In the genomic region with DNA sequence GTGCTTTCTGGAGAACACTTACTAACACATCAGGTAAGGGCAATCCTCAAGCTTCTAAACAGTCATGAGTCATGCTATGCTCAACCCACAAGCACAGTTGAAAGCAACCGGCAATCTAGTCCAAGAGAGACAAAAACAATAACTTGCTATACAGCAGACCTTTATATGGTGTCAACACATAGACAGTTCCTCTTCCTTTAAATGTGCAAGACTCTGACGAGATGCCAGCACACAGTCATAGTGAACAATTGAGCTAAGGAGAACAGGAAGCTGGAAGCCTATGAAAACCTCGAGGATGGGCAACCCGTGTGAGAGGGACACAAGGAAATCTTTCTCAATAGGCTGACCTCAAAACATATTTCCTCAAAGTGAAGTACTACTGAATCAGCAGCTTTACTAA, we compare ENCODE assay signal across 11 cellular contexts. TPM values are rescaled to one million over a fixed set of nuclear protein-coding genes. Genes with fewer than 3 reads are reported as not detected.
DNase-seq lines count a peak whose midpoint lies in the region; ATAC-seq, FAIRE-seq and TF ChIP-seq lines count a peak whose summit lies in the region.
"Had no signal": no experiment of that assay in that cellular context is flagged by ENCODE, and none has a peak within 500 bp of the region (broad histone marks: within the 10 kb centered on the region; RNA-seq: fewer than 3 reads in every experiment).

No MANE protein-coding gene starts in this region.

- H3K9me3 ChIP-seq in adrenal gland (replicated peaks in 1 of 3) (no peaks in the 10 kb centered on the region), suprapubic skin (no peaks in the 10 kb centered on the region), kidney (ENCODE audit: control insufficient read depth in 1 of 2, low read length in 2 of 2) (no peaks in the 10 kb centered on the region)
- H3K9me3 ChIP-seq: thoracic aorta had no signal

- H3K4me1 Mint-ChIP-seq in activated CD4-positive, alpha-beta T cell treated with anti-CD3 and anti-CD28 coated beads, Interleukin-2, amount 10 ng/mL, durations not matched to agents 24 days and 14 days: peaks cover 39% of the 10 kb centered on the region

- H3K27ac ChIP-seq in adrenal gland: peak overlapping the region in 4 of 5 donors; percentile 34 to 74 (median 55)
- H3K27ac ChIP-seq in suprapubic skin: peak overlapping the region; percentile 72
- no peak overlapping the region for H3K27ac ChIP-seq in kidney (ENCODE audit: low read depth in 2 of 2, low read length in 2 of 2)

- no peak for FAIRE-seq in kidney (lab: Jason Lieb, UNC)

- TF ChIP-seq CTCF in adrenal gland (IDR thresholded peaks at IDR 0.05) (no peak), suprapubic skin (IDR thresholded peaks at IDR 0.05) (no peak), kidney (IDR thresholded peaks at IDR 0.05; ENCODE audit: borderline replicate concordance, extremely low read depth, insufficient read depth) (no peak)

- peaks cover 20% of the 10 kb centered on the region for H3K36me3 Mint-ChIP-seq in activated CD4-positive, alpha-beta T cell treated with anti-CD3 and anti-CD28 coated beads, Interleukin-2, amount 10 ng/mL, durations not matched to agents 24 days and 14 days (ENCODE audit: low read depth)

- WGBS in adrenal gland, 4 donors: 44 to 56% (median 48%) methylated on average over 4 of the region's 4 CpGs
- 30% methylated on average over 4 of the region's 4 CpGs for WGBS in suprapubic skin

- H3K9me3 Mint-ChIP-seq in activated CD4-positive, alpha-beta T cell treated with anti-CD3 and anti-CD28 coated beads, Interleukin-2, amount 10 ng/mL, durations not matched to agents 24 days and 14 days: no peaks in the 10 kb centered on the region

- H3K4me3 Mint-ChIP-seq in activated CD4-positive, alpha-beta T cell treated with anti-CD3 and anti-CD28 coated beads, Interleukin-2, amount 10 ng/mL, durations not matched to agents 24 days and 14 days: peak overlapping the region; percentile 17

- peaks cover 9 to 66% of the 10 kb centered on the region in 2 donors for H3K4me1 ChIP-seq in adrenal gland (replicated peaks in 1 of 2)
- peaks cover 67% of the 10 kb centered on the region for H3K4me1 ChIP-seq in suprapubic skin
- H3K4me1 ChIP-seq in kidney (ENCODE audit: control insufficient read depth in 1 of 2, insufficient read depth in 1 of 2, low read depth in 1 of 2, low read length in 2 of 2): peaks cover 4 to 9% of the 10 kb centered on the region in 2 donors

- no peaks in the 10 kb centered on the region for H3K27me3 ChIP-seq in adrenal gland
- H3K27me3 ChIP-seq in suprapubic skin: no peaks in the 10 kb centered on the region

- DNase-seq in activated CD4-positive, alpha-beta T cell treated with anti-CD3 and anti-CD28 coated beads, Interleukin-2, amount 10 ng/mL, durations not matched to agents 24 days and 14 days: peak; percentile 63
- DNase-seq in activated CD4-positive, alpha-beta T cell treated with anti-CD3 and anti-CD28 coated beads for 48 hours: no peak
- DNase-seq in adrenal gland (peak; percentile 49 to 81 (median 61)), left ventricle myocardium superior (no peak), suprapubic skin (ENCODE audit: low spot score in 2 of 2) (no peak), SHP77 (lab: John Stamatoyannopoulos, UW) (no peak), kidney (no peak), superior temporal gyrus (ENCODE audit: extremely low spot score) (no peak)
- DNase-seq: ACHN, NCI-H187 treated with DMSO at 0.1 percent for 48 hours had no signal

- no peaks in the 10 kb centered on the region for H3K27me3 Mint-ChIP-seq in activated CD4-positive, alpha-beta T cell treated with anti-CD3 and anti-CD28 coated beads, Interleukin-2, amount 10 ng/mL, durations not matched to agents 24 days and 14 days

- H3K4me3 ChIP-seq in adrenal gland: no peak overlapping the region
- H3K4me3 ChIP-seq in suprapubic skin: no peak overlapping the region
- H3K4me3 ChIP-seq in kidney (ENCODE audit: low read length in 2 of 2): no peak overlapping the region
- H3K4me3 ChIP-seq: thoracic aorta had no signal

- TF ChIP-seq POLR2A in adrenal gland (IDR thresholded peaks at IDR 0.05) (no peak), suprapubic skin (IDR thresholded peaks at IDR 0.05) (no peak)

- peak; percentile 58 for ATAC-seq in left ventricle myocardium superior

- TF ChIP-seq EP300 in suprapubic skin (IDR thresholded peaks at IDR 0.05): no peak

- no peak overlapping the region for H3K9ac ChIP-seq in kidney (ENCODE audit: low read length in 2 of 2)

- H3K36me3 ChIP-seq in adrenal gland (replicated peaks in 1 of 2) (peaks cover 0 to 30% of the 10 kb centered on the region in 2 donors), suprapubic skin (peaks cover 31% of the 10 kb centered on the region), kidney (ENCODE audit: control insufficient read depth in 1 of 2, insufficient read depth in 2 of 2, low read length in 2 of 2) (peaks cover 15 to 16% of the 10 kb centered on the region in 2 donors)

- no peak overlapping the region for H3K27ac Mint-ChIP-seq in activated CD4-positive, alpha-beta T cell treated with anti-CD3 and anti-CD28 coated beads, Interleukin-2, amount 10 ng/mL, durations not matched to agents 24 days and 14 days

- intact Hi-C loops in activated CD4-positive, alpha-beta T cell treated with anti-CD3 and anti-CD28 coated beads, Interleukin-2, amount 10 ng/mL, durations not matched to agents 24 days and 14 days (cut with micrococcal nuclease): no loop called here
- intact Hi-C loops in adrenal gland (cut with DNase I): no loop called here
- intact Hi-C loops in left ventricle myocardium superior (cut with micrococcal nuclease): no loop called here
- intact Hi-C loops in kidney (cut with DNase I): no loop called here

RNA-seq across cellular contexts. Expression of a gene that starts 5.3 kb away (rescaled TPM):
- total RNA-seq in activated CD4-positive, alpha-beta T cell treated with anti-CD3 and anti-CD28 coated beads, Interleukin-2, amount 10 ng/mL, durations not matched to agents 24 days and 14 days: 86.7 and 92.1 TPM in 2 replicates
- 100 to 1,000 TPM in 4 of 8 donors, 10 to 100 TPM in 4; 80.5 to 143 (median 103) TPM for total RNA-seq in adrenal gland
- 100 to 1,000 TPM in 1 of 3 donors, 10 to 100 TPM in 2; 57.0 to 130 (median 68.7) TPM for polyA plus RNA-seq in adrenal gland
- total RNA-seq in left ventricle myocardium superior: 88.1 TPM
- 100 to 1,000 TPM; 124 to 190 (median 169) TPM for total RNA-seq in suprapubic skin
- total RNA-seq in kidney: 66.8 TPM
- 70.0 TPM for polyA plus RNA-seq in kidney (ENCODE audit: insufficient read depth, low read depth, low replicate concordance)

RNA-seq across cellular contexts. Expression of a gene that starts 14.2 kb away (rescaled TPM):
- 18.0 and 19.9 TPM in 2 replicates for total RNA-seq in activated CD4-positive, alpha-beta T cell treated with anti-CD3 and anti-CD28 coated beads, Interleukin-2, amount 10 ng/mL, durations not matched to agents 24 days and 14 days
- total RNA-seq in adrenal gland (100 to 1,000 TPM in 3 of 8 donors, 10 to 100 TPM in 5; 83.0 to 247 (median 95.4) TPM), left ventricle myocardium superior (104 TPM), suprapubic skin (100 to 1,000 TPM; 136 to 212 (median 176) TPM), kidney (52.7 TPM)
- polyA plus RNA-seq in adrenal gland (10 to 100 TPM; 41.4 to 97.5 (median 45.0) TPM), kidney (ENCODE audit: insufficient read depth, low read depth, low replicate concordance) (94.8 TPM)

RNA-seq across cellular contexts. Expression of a gene that starts 25.8 kb away (rescaled TPM):
- total RNA-seq in activated CD4-positive, alpha-beta T cell treated with anti-CD3 and anti-CD28 coated beads, Interleukin-2, amount 10 ng/mL, durations not matched to agents 24 days and 14 days: 28.0 and 30.5 TPM in 2 replicates
- total RNA-seq in adrenal gland (10 to 100 TPM; 21.9 to 40.7 (median 26.7) TPM), left ventricle myocardium superior (18.8 TPM), suprapubic skin (10 to 100 TPM; 13.4 to 19.6 (median 15.1) TPM), kidney (28.2 TPM)
- polyA plus RNA-seq in adrenal gland (10 to 100 TPM; 12.2 to 30.6 (median 14.7) TPM), kidney (ENCODE audit: insufficient read depth, low read depth, low replicate concordance) (27.5 TPM)

RNA-seq across cellular contexts. Expression of a gene that starts 54.4 kb away (rescaled TPM):
- total RNA-seq in activated CD4-positive, alpha-beta T cell treated with anti-CD3 and anti-CD28 coated beads, Interleukin-2, amount 10 ng/mL, durations not matched to agents 24 days and 14 days: 77.7 and 82.8 TPM in 2 replicates
- total RNA-seq in adrenal gland: 10 to 100 TPM; 44.3 to 66.1 (median 52.8) TPM
- polyA plus RNA-seq in adrenal gland: 10 to 100 TPM; 23.4 to 57.0 (median 24.4) TPM
- 24.3 TPM for total RNA-seq in left ventricle myocardium superior
- total RNA-seq in suprapubic skin: 10 to 100 TPM; 62.0 to 95.5 (median 68.6) TPM
- total RNA-seq in kidney: 47.9 TPM
- polyA plus RNA-seq in kidney (ENCODE audit: insufficient read depth, low read depth, low replicate concordance): 47.5 TPM

Comparison
In these comparisons a context has a peak if more than half of its experiments do, and no peak if none do; other contexts are left out.
1. DNase-seq: peak in activated CD4-positive, alpha-beta T cell treated with anti-CD3 and anti-CD28 coated beads, Interleukin-2, amount 10 ng/mL, durations not matched to agents 24 days and 14 days (single experiment) and adrenal gland (7 of 7); none in activated CD4-positive, alpha-beta T cell treated with anti-CD3 and anti-CD28 coated beads for 48 hours (single experiment), left ventricle myocardium superior (single experiment), suprapubic skin (0 of 2), SHP77 (0 of 2), kidney (single experiment) and superior temporal gyrus (single experiment).
2. H3K27ac ChIP-seq: peak in adrenal gland (4 of 5) and suprapubic skin (single experiment); none in kidney (0 of 2).